ENCODE assay signal across 11 cellular contexts in the genomic region with DNA sequence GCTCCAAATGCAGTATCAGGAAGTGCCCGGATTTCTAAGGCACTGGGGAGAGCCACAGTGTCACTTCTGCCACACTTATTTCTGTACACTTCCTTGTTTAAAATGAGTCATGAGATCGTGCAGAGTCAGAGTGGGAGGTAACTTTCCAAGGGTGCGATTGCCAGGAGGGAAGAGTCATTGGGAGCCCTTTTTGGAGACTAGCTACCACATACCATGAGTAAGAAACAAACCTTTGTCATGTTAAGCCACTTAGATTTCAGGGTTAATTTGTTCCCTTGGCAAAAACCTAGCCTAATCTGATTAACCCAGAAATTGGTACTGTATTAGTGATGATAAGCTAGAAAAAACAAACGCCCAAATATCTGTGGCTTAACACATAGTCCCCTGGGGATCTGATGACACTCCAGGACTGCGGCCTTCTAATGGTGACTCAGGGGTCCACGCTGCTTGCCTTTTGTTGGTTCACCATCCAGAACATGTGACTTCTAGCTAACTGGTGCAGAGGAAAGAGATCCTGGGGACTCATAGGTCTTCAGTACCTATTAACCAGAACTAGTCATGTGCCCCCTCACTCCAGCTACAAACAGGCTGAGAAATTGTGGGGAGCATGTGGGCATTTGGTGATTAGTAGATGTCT. TPM values are rescaled to one million over a fixed set of nuclear protein-coding genes. Genes with fewer than 3 reads are reported as not detected.
A peak's percentile ranks its signal among the peaks of the same experiment; 100 is the strongest.
DNase-seq lines count a peak whose midpoint lies in the region; ATAC-seq, FAIRE-seq and TF ChIP-seq lines count a peak whose summit lies in the region.
"Had no signal": no experiment of that assay in that cellular context is flagged by ENCODE, and none has a peak within 500 bp of the region (broad histone marks: within the 10 kb centered on the region; RNA-seq: fewer than 3 reads in every experiment).

No MANE protein-coding gene starts in this region.

- no peaks in the 10 kb centered on the region for H3K36me3 Mint-ChIP-seq in natural killer cell

- peaks cover 5 to 9% of the 10 kb centered on the region in 2 donors for H3K4me1 Mint-ChIP-seq in natural killer cell

- DNase-seq in heart left ventricle (no peak), left ventricle myocardium inferior (no peak), RKO (ENCODE audit: low spot score) (peak; percentile 70), right cardiac atrium (peak in 1 of 3 donors; percentile 43), urothelium cell line (ENCODE audit: low spot score) (peak; percentile 71), natural killer cell (no peak), NCI-H1048 (lab: John Stamatoyannopoulos, UW) (no peak)
- DNase-seq: activated CD4-positive, alpha-beta T cell treated with anti-CD3 and anti-CD28 coated beads, Interleukin-2, amount 50 U/mL, for 48 hours had no signal

- H3K9me3 Mint-ChIP-seq in natural killer cell: peaks cover 0 to 3% of the 10 kb centered on the region in 2 donors

- H3K4me3 ChIP-seq in heart left ventricle (no peak overlapping the region), left ventricle myocardium inferior (no peak overlapping the region), right cardiac atrium (ENCODE audit: low read length) (no peak overlapping the region)
- H3K4me3 ChIP-seq: BLaER1 had no signal

- H3K9me3 ChIP-seq in heart left ventricle (peaks cover 0 to 13% (median 0%) of the 10 kb centered on the region in 12 donors), left ventricle myocardium inferior (replicated peaks) (peaks cover 18% of the 10 kb centered on the region), right cardiac atrium (ENCODE audit: control insufficient read depth, low read length) (no peaks in the 10 kb centered on the region)
- H3K9me3 ChIP-seq: BLaER1 had no signal

- no peaks in the 10 kb centered on the region for H3K27me3 ChIP-seq in heart left ventricle
- H3K27me3 ChIP-seq in left ventricle myocardium inferior (ENCODE audit: low read depth): peaks cover 18% of the 10 kb centered on the region
- H3K27me3 ChIP-seq in right cardiac atrium (ENCODE audit: control insufficient read depth, insufficient read depth): no peaks in the 10 kb centered on the region
- H3K27me3 ChIP-seq: BLaER1 had no signal

- H3K4me1 ChIP-seq in heart left ventricle: peaks cover 0 to 16% (median 0%) of the 10 kb centered on the region in 12 donors
- H3K4me1 ChIP-seq in left ventricle myocardium inferior: no peaks in the 10 kb centered on the region
- H3K4me1 ChIP-seq in right cardiac atrium (ENCODE audit: control insufficient read depth, insufficient read depth, low read length): no peaks in the 10 kb centered on the region
- H3K4me1 ChIP-seq: BLaER1 had no signal

- no peak overlapping the region for H3K27ac Mint-ChIP-seq in natural killer cell

- intact Hi-C loops in heart left ventricle (cut with DNase I): no loop called here
- intact Hi-C loops in left ventricle myocardium inferior (cut with micrococcal nuclease): no loop called here
- intact Hi-C loops in right cardiac atrium (cut with DNase I): no loop called here
- intact Hi-C loops in natural killer cell (cut with micrococcal nuclease): no loop called here

- H3K4me3 Mint-ChIP-seq in natural killer cell: no peak overlapping the region

- H3K27me3 Mint-ChIP-seq in natural killer cell (ENCODE audit: low read depth in 2 of 2): peaks cover 4 to 8% of the 10 kb centered on the region in 2 donors

- ATAC-seq in heart left ventricle (peak in 3 of 4 donors; percentile 28 to 69 (median 61)), right cardiac atrium (peak; percentile 51 to 93), natural killer cell (no peak), HG03045 (IDR thresholded peaks at IDR 0.05; ENCODE audit: unreplicated experiment) (no peak)

- no peak for FAIRE-seq in urothelium cell line (lab: Jason Lieb, UNC)

- no peak overlapping the region for H3K27ac ChIP-seq in heart left ventricle
- H3K27ac ChIP-seq in left ventricle myocardium inferior (replicated peaks): no peak overlapping the region
- H3K27ac ChIP-seq in right cardiac atrium (ENCODE audit: low read length): no peak overlapping the region
- H3K27ac ChIP-seq: BLaER1, HL-60 had no signal

- 43 to 48% (median 45%) methylated on average over 6 of the region's 6 CpGs for WGBS in heart left ventricle, 4 donors
- WGBS in right cardiac atrium: 44% methylated on average over 6 of the region's 6 CpGs

- H3K36me3 ChIP-seq in heart left ventricle: no peaks in the 10 kb centered on the region
- H3K36me3 ChIP-seq in left ventricle myocardium inferior: no peaks in the 10 kb centered on the region
- H3K36me3 ChIP-seq: BLaER1 had no signal

- TF ChIP-seq POLR2A in heart left ventricle (IDR thresholded peaks at IDR 0.05): no peak

- TF ChIP-seq CTCF in heart left ventricle (IDR thresholded peaks at IDR 0.05): no peak
- no peak for TF ChIP-seq CTCF in left ventricle myocardium inferior (IDR thresholded peaks at IDR 0.05; ENCODE audit: borderline replicate concordance)
- TF ChIP-seq CTCF in natural killer cell (IDR thresholded peaks at IDR 0.05): no peak

RNA-seq across cellular contexts. Expression of gene TLE1, which starts 48.6 kb away (rescaled TPM):
- total RNA-seq in heart left ventricle: 10 to 100 TPM in 5 of 9 donors, 1 to 10 TPM in 4; 6.2 to 25.4 (median 12.0) TPM
- 1 to 10 TPM; 7.9 to 9.6 TPM for polyA plus RNA-seq in heart left ventricle
- 8.5 TPM for total RNA-seq in left ventricle myocardium inferior
- total RNA-seq in right cardiac atrium: 10 to 100 TPM; 14.9 to 18.4 (median 16.0) TPM
- polyA plus RNA-seq in right cardiac atrium: 14.8 TPM
- 10 to 100 TPM; 38.8 to 58.9 (median 44.5) TPM for total RNA-seq in natural killer cell

Comparison
In these comparisons a context has a peak if more than half of its experiments do, and no peak if none do; other contexts are left out.
1. ATAC-seq: peak in heart left ventricle (3 of 4) and right cardiac atrium (2 of 2); none in natural killer cell (0 of 3) and HG03045 (single experiment).
2. DNase-seq: peak in RKO (single experiment) and urothelium cell line (single experiment); none in heart left ventricle (0 of 5), left ventricle myocardium inferior (single experiment), natural killer cell (single experiment) and NCI-H1048 (single experiment).